Comparison of ENCODE assay signal across 8 cellular contexts in the genomic region with DNA sequence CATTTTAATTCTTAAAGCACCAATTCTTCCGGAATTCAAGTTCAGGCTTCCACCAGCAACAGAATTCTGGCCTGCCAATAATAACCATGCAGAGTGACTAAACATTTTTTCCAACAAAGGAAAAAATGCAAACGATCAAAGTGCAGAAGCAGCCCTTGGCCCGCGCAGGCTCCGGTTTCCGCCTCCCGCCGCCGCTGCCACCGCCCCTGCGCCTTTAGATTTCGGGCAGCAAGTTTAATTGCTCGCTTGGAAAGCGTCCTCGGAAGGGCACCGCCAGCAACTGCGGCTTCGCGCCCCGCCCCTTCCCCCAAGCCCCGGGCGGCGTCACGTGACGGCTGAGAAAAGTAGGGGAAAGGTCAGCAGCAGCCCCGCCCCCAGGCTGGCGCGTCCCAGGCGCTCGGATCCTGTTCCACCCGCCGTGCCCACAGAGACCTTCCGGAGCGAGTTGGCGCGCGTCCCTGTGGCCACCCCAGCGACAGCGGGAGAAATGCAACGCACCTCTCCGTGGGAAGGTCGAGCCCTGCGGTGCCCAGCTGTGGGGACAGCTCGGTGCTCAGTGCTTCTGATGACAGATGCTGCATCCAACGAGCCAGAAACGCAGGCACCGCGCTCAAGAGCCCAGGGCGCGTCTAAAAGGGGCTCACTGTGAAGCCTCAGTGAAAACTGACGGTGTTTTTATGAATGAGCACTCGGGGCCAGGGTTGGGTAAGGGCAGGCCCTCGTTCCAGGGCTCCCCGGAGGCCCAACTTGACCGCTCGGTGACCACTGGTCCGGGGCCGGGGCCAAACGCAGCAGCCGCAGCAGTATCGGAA. TPM values are rescaled to one million over a fixed set of nuclear protein-coding genes. Genes with fewer than 3 reads are reported as not detected.
DNase-seq lines count a peak whose midpoint lies in the region; ATAC-seq and TF ChIP-seq lines count a peak whose summit lies in the region.

No MANE protein-coding gene starts in this region.

- intact Hi-C loops in Panc1 (cut with micrococcal nuclease; ENCODE audit: unreplicated experiment), result no loop called here
- intact Hi-C loops in esophagus squamous epithelium (cut with DNase I), result no loop called here

- H3K4me1 Mint-ChIP-seq in CD4-positive, CD25-positive, alpha-beta regulatory T cell, result peaks cover 17 to 75% (median 36%) of the 10 kb centered on the region in 4 donors
- peaks cover 54% of the 10 kb centered on the region for H3K4me1 Mint-ChIP-seq in activated T-cell treated with anti-CD3 and anti-CD28 coated beads, Interleukin-2, amount 50 U/mL, for 72 hours (ENCODE audit: low read depth)

- H3K36me3 ChIP-seq in CD4-positive, CD25-positive, alpha-beta regulatory T cell (ENCODE audit: control insufficient read depth, insufficient read depth, low read length), result no peaks in the 10 kb centered on the region
- no peaks in the 10 kb centered on the region for H3K36me3 ChIP-seq in Panc1 (ENCODE audit: control insufficient read depth, insufficient read depth, low read length)
- peaks cover 0 to 4% (median 0%) of the 10 kb centered on the region in 3 donors for H3K36me3 ChIP-seq in esophagus squamous epithelium
- peaks cover 0 to 5% of the 10 kb centered on the region in 2 donors for H3K36me3 ChIP-seq in muscle layer of duodenum (ENCODE audit: control insufficient read depth in 1 of 2, insufficient read depth in 2 of 2, low read length in 2 of 2)

- peak overlapping the region; percentile 89 to 95 (median 92) for H3K4me3 Mint-ChIP-seq in CD4-positive, CD25-positive, alpha-beta regulatory T cell
- peak overlapping the region; percentile 86 to 89 for H3K4me3 Mint-ChIP-seq in activated T-cell treated with anti-CD3 and anti-CD28 coated beads, Interleukin-2, amount 50 U/mL, for 72 hours

- peak overlapping the region; percentile 84 for H3K4me3 ChIP-seq in CD4-positive, CD25-positive, alpha-beta regulatory T cell (ENCODE audit: low read depth, low read length)
- peak overlapping the region; percentile 85 for H3K4me3 ChIP-seq in Jurkat, Clone E6-1 (ENCODE audit: low read length)
- peak overlapping the region; percentile 85 to 90 for H3K4me3 ChIP-seq in Panc1 (ENCODE audit: low read depth in 2 of 2, low read length in 2 of 2)
- peak overlapping the region; percentile 20 to 98 (median 90) for H3K4me3 ChIP-seq in esophagus squamous epithelium
- peak overlapping the region; percentile 62 to 92 for H3K4me3 ChIP-seq in muscle layer of duodenum (ENCODE audit: low read depth in 1 of 2, low read length in 2 of 2)

- peak overlapping the region; percentile 71 to 92 (median 92) for H3K27ac Mint-ChIP-seq in CD4-positive, CD25-positive, alpha-beta regulatory T cell
- H3K27ac Mint-ChIP-seq in activated T-cell treated with anti-CD3 and anti-CD28 coated beads, Interleukin-2, amount 50 U/mL, for 72 hours, result peak overlapping the region; percentile 54

- CTCF ChIA-PET in Panc1 (lab: Charles Lee), result no interaction called here

- no peaks in the 10 kb centered on the region for H3K9me3 Mint-ChIP-seq in CD4-positive, CD25-positive, alpha-beta regulatory T cell
- no peaks in the 10 kb centered on the region for H3K9me3 Mint-ChIP-seq in activated T-cell treated with anti-CD3 and anti-CD28 coated beads, Interleukin-2, amount 50 U/mL, for 72 hours

- ATAC-seq in CD4-positive, CD25-positive, alpha-beta regulatory T cell (ENCODE audit: low read depth in 2 of 2), result peak; percentile 71 to 74
- ATAC-seq in GM19455 (IDR thresholded peaks at IDR 0.05; ENCODE audit: unreplicated experiment), result peak; percentile 49
- peak; percentile 59 for ATAC-seq in Panc1
- ATAC-seq in activated T-cell treated with anti-CD3 and anti-CD28 coated beads, Interleukin-2, amount 50 U/mL, for 72 hours (replicated peaks in 1 of 2), result peak; percentile 60 to 63

- no peaks in the 10 kb centered on the region for H3K36me3 Mint-ChIP-seq in CD4-positive, CD25-positive, alpha-beta regulatory T cell
- H3K36me3 Mint-ChIP-seq in activated T-cell treated with anti-CD3 and anti-CD28 coated beads, Interleukin-2, amount 50 U/mL, for 72 hours (ENCODE audit: insufficient read depth in 2 of 2), result peaks cover 0 to 2% of the 10 kb centered on the region in 2 donors

- 2 to 3% methylated on average over 18 to 19 of the region's 61 CpGs for WGBS in esophagus squamous epithelium, 2 donors

- H3K9me3 ChIP-seq in CD4-positive, CD25-positive, alpha-beta regulatory T cell (ENCODE audit: control insufficient read depth in 2 of 2, low read length in 2 of 2), result no peaks in the 10 kb centered on the region
- no peaks in the 10 kb centered on the region for H3K9me3 ChIP-seq in Panc1 (ENCODE audit: control insufficient read depth, insufficient read depth, low read depth, low read length)
- no peaks in the 10 kb centered on the region for H3K9me3 ChIP-seq in esophagus squamous epithelium
- H3K9me3 ChIP-seq in muscle layer of duodenum (ENCODE audit: control insufficient read depth in 1 of 2, low read length in 2 of 2), result no peaks in the 10 kb centered on the region

- peak in 2 of 4 donors; percentile 23 to 76 for TF ChIP-seq POLR2A in esophagus squamous epithelium (IDR thresholded peaks at IDR 0.05)

- no peaks in the 10 kb centered on the region for H3K27me3 ChIP-seq in CD4-positive, CD25-positive, alpha-beta regulatory T cell (ENCODE audit: control insufficient read depth, insufficient read depth, low read length)
- no peaks in the 10 kb centered on the region for H3K27me3 ChIP-seq in Panc1 (ENCODE audit: control insufficient read depth, insufficient read depth, low read length)
- H3K27me3 ChIP-seq in esophagus squamous epithelium, result no peaks in the 10 kb centered on the region
- H3K27me3 ChIP-seq in muscle layer of duodenum (ENCODE audit: low read depth, low read length), result no peaks in the 10 kb centered on the region

- peaks cover 67% of the 10 kb centered on the region for H3K4me1 ChIP-seq in CD4-positive, CD25-positive, alpha-beta regulatory T cell (ENCODE audit: control insufficient read depth, insufficient read depth, low read length, poor library complexity, severe bottlenecking)
- H3K4me1 ChIP-seq in Panc1 (ENCODE audit: control insufficient read depth, insufficient read depth, low read length) (peaks cover 33% of the 10 kb centered on the region), esophagus squamous epithelium (peaks cover 33 to 95% (median 60%) of the 10 kb centered on the region in 3 donors), muscle layer of duodenum (ENCODE audit: control insufficient read depth in 1 of 2, insufficient read depth in 2 of 2, low read length in 2 of 2) (peaks cover 32 to 60% of the 10 kb centered on the region in 2 donors)

- in situ Hi-C loops in Panc1 (cut with HindIII; ENCODE audit: low pct_unique_long_range_greater_than_20kb, low sequenced_read_pairs), result no loop called here

- no TSS peak for BruUV-seq in Panc1 (replicated peaks; lab: Mats Ljungman, UMichigan)

- DNase-seq in CD4-positive, CD25-positive, alpha-beta regulatory T cell, result peak; percentile 90 to 97 (median 91)
- peak; percentile 91 for DNase-seq in Jurkat, Clone E6-1 (ENCODE audit: low read depth, low spot score)
- DNase-seq in Panc1 (ENCODE audit: low read depth, low spot score), result no peak
- DNase-seq in activated T-cell treated with anti-CD3 and anti-CD28 coated beads, Interleukin-2, amount 50 U/mL, for 72 hours, result peak; percentile 94
- peak; percentile 69 for DNase-seq in esophagus squamous epithelium (lab: John Stamatoyannopoulos, UW)
- DNase-seq in stimulated activated CD8-positive, alpha-beta memory T cell treated with anti-CD3 and anti-CD28 coated beads, Interleukin-7, amount 100 ng/mL, for 1 hour (ENCODE audit: low read depth in 2 of 2), result peak; percentile 91 to 93

- peaks cover 13% of the 10 kb centered on the region for H3K27me3 Mint-ChIP-seq in CD4-positive, CD25-positive, alpha-beta regulatory T cell
- H3K27me3 Mint-ChIP-seq in activated T-cell treated with anti-CD3 and anti-CD28 coated beads, Interleukin-2, amount 50 U/mL, for 72 hours (ENCODE audit: low read depth), result no peaks in the 10 kb centered on the region

- POLR2A ChIA-PET in Panc1 (lab: Charles Lee), result interaction anchor here (0.7 kb wide), 1 partner anchor 52 kb away, joined by 5 read pairs; no protein-coding TSS in a partner anchor

- peak overlapping the region; percentile 77 for H3K27ac ChIP-seq in CD4-positive, CD25-positive, alpha-beta regulatory T cell (ENCODE audit: insufficient read depth, low read length, poor library complexity, severe bottlenecking)
- peak overlapping the region; percentile 98 for H3K27ac ChIP-seq in Panc1 (ENCODE audit: low read length)
- H3K27ac ChIP-seq in esophagus squamous epithelium, result peak overlapping the region; percentile 89 to 99 (median 96)
- peak overlapping the region; percentile 98 for H3K27ac ChIP-seq in muscle layer of duodenum (ENCODE audit: low read length)

- no peak for TF ChIP-seq CTCF in Panc1 (IDR thresholded peaks at IDR 0.05)
- TF ChIP-seq CTCF in esophagus squamous epithelium (IDR thresholded peaks at IDR 0.05), result peak in 2 of 6 experiments; percentile 2 to 21

RNA-seq across cellular contexts. Expression of a gene that starts 2.5 kb away (rescaled TPM):
- total RNA-seq in CD4-positive, CD25-positive, alpha-beta regulatory T cell, result 16.7 TPM
- polyA plus RNA-seq in CD4-positive, CD25-positive, alpha-beta regulatory T cell, result 1 to 10 TPM in 3 of 4 donors, under 1 TPM in 1; 0.32 to 4.5 (median 3.1) TPM
- 34.5 TPM for polyA plus RNA-seq in Jurkat, Clone E6-1 (2012; ENCODE audit: insufficient read depth, insufficient read length)
- total RNA-seq in Panc1 (2021; ENCODE audit: unreplicated experiment) (153 TPM), esophagus squamous epithelium (10 to 100 TPM; 14.7 to 56.1 (median 27.6) TPM)
- polyA plus RNA-seq in Panc1 (2012; ENCODE audit: insufficient read length), result 119 TPM
- 10 to 100 TPM; 26.2 to 35.8 TPM for total RNA-seq in activated T-cell treated with anti-CD3 and anti-CD28 coated beads, Interleukin-2, amount 50 U/mL, for 72 hours
